Comparison of ENCODE assay signal across 10 cellular contexts in the genomic region with DNA sequence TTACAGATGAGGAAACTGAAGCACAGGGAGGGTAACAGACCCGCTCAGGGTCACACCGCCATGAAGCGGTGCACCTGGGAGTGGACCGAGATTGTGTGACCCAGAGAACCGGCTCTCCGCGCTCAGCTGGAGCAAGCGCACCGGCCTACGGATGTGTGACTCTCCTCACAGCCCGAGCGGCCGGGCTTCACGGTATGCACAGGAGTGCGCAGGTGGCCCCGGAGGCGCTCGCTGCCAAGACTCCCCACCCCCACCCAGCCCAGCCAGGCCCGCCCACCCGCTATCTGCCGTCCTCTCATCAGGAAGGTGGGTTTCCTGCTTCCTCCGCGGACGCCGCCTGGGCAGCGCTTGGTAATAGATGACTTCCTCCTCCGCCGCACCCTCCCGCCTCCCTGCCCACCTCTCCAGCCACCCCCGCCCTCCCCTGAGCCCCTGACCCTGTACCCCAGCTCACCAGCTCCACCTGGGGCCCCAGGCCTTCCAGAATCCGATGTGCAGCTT.
DNase-seq lines count a peak whose midpoint lies in the region; ATAC-seq and TF ChIP-seq lines count a peak whose summit lies in the region.
"Had no signal": no experiment of that assay in that cellular context is flagged by ENCODE, and none has a peak within 500 bp of the region (broad histone marks: within the 10 kb centered on the region; RNA-seq: fewer than 3 reads in every experiment).

No MANE protein-coding gene starts in this region.

- H3K27ac ChIP-seq in left ventricle myocardium inferior (replicated peaks): peak overlapping the region; percentile 93
- peak overlapping the region; percentile 72 to 92 (median 86) for H3K27ac ChIP-seq in tibial nerve
- H3K27ac ChIP-seq: C4-2B, KMS-11 had no signal

- ATAC-seq in activated naive CD4-positive, alpha-beta T cell treated with anti-CD3 and anti-CD28 coated beads, Interleukin-2, amount 50 U/mL, for 72 hours: no peak

- no peak for TF ChIP-seq POLR2A in tibial nerve (IDR thresholded peaks at IDR 0.05)

- DNase-seq in activated naive CD4-positive, alpha-beta T cell treated with Interleukin-2 at 50 U/mL for 16 hours: peak; percentile 38
- no peak for DNase-seq in activated naive CD4-positive, alpha-beta T cell treated with anti-CD3 and anti-CD28 coated beads, Interleukin-2, amount 50 U/mL, for 72 hours (ENCODE audit: low spot score in 2 of 2)
- peak; percentile 23 to 25 for DNase-seq in activated CD4-positive, alpha-beta T cell treated with anti-CD3 and anti-CD28 coated beads, Interleukin-2, amount 50 U/mL, for 48 hours
- DNase-seq in left ventricle myocardium inferior: peak; percentile 52
- no peak for DNase-seq in tibial nerve (ENCODE audit: low spot score in 2 of 2)
- no peak for DNase-seq in NCI-H526 treated with DMSO at 0.1 percent for 48 hours (lab: John Stamatoyannopoulos, UW)
- DNase-seq in COR-L47 (lab: John Stamatoyannopoulos, UW): no peak
- no peak for DNase-seq in NCI-H345 treated with DMSO at 0.1 percent for 48 hours (lab: John Stamatoyannopoulos, UW; ENCODE audit: unreplicated experiment)

- H3K36me3 ChIP-seq in left ventricle myocardium inferior (peaks cover 34% of the 10 kb centered on the region), tibial nerve (peaks cover 0 to 49% (median 0%) of the 10 kb centered on the region in 3 donors)

- H3K36me3 Mint-ChIP-seq in activated naive CD4-positive, alpha-beta T cell treated with anti-CD3 and anti-CD28 coated beads, Interleukin-2, amount 50 U/mL, for 72 hours: peaks cover 5 to 26% of the 10 kb centered on the region in 2 donors

- intact Hi-C loops in left ventricle myocardium inferior (cut with micrococcal nuclease): no loop called here

- H3K27ac Mint-ChIP-seq in activated naive CD4-positive, alpha-beta T cell treated with anti-CD3 and anti-CD28 coated beads, Interleukin-2, amount 50 U/mL, for 72 hours: no peak overlapping the region

- no peak for TF ChIP-seq CTCF in left ventricle myocardium inferior (IDR thresholded peaks at IDR 0.05; ENCODE audit: borderline replicate concordance)
- no peak for TF ChIP-seq CTCF in tibial nerve (IDR thresholded peaks at IDR 0.05)

- H3K9me3 Mint-ChIP-seq in activated naive CD4-positive, alpha-beta T cell treated with anti-CD3 and anti-CD28 coated beads, Interleukin-2, amount 50 U/mL, for 72 hours: peaks cover 0 to 8% of the 10 kb centered on the region in 2 donors

- WGBS in tibial nerve, 2 donors: 66 to 70% methylated on average over 26 to 31 of the region's 31 CpGs

- no peaks in the 10 kb centered on the region for H3K9me3 ChIP-seq in left ventricle myocardium inferior (replicated peaks)
- H3K9me3 ChIP-seq in tibial nerve: no peaks in the 10 kb centered on the region

- no peaks in the 10 kb centered on the region for H3K27me3 ChIP-seq in left ventricle myocardium inferior (ENCODE audit: low read depth)
- no peaks in the 10 kb centered on the region for H3K27me3 ChIP-seq in tibial nerve

- H3K4me3 ChIP-seq in left ventricle myocardium inferior: peak overlapping the region; percentile 56
- peak overlapping the region in 2 of 4 donors; percentile 41 for H3K4me3 ChIP-seq in tibial nerve

- no peak for TF ChIP-seq EP300 in tibial nerve (IDR thresholded peaks at IDR 0.05)

- H3K4me1 ChIP-seq in left ventricle myocardium inferior (peaks cover 72% of the 10 kb centered on the region), tibial nerve (peaks cover 3 to 71% (median 57%) of the 10 kb centered on the region in 4 donors)

Comparison
In these comparisons a context has a peak if more than half of its experiments do, and no peak if none do; other contexts are left out.
1. DNase-seq: peak in activated naive CD4-positive, alpha-beta T cell treated with Interleukin-2 at 50 U/mL for 16 hours (single experiment), activated CD4-positive, alpha-beta T cell treated with anti-CD3 and anti-CD28 coated beads, Interleukin-2, amount 50 U/mL, for 48 hours (2 of 2) and left ventricle myocardium inferior (single experiment); none in activated naive CD4-positive, alpha-beta T cell treated with anti-CD3 and anti-CD28 coated beads, Interleukin-2, amount 50 U/mL, for 72 hours (0 of 2), tibial nerve (0 of 2), NCI-H526 treated with DMSO at 0.1 percent for 48 hours (single experiment), COR-L47 (single experiment) and NCI-H345 treated with DMSO at 0.1 percent for 48 hours (single experiment).